1 cellular context compared by ENCODE assay signal in the genomic region with DNA sequence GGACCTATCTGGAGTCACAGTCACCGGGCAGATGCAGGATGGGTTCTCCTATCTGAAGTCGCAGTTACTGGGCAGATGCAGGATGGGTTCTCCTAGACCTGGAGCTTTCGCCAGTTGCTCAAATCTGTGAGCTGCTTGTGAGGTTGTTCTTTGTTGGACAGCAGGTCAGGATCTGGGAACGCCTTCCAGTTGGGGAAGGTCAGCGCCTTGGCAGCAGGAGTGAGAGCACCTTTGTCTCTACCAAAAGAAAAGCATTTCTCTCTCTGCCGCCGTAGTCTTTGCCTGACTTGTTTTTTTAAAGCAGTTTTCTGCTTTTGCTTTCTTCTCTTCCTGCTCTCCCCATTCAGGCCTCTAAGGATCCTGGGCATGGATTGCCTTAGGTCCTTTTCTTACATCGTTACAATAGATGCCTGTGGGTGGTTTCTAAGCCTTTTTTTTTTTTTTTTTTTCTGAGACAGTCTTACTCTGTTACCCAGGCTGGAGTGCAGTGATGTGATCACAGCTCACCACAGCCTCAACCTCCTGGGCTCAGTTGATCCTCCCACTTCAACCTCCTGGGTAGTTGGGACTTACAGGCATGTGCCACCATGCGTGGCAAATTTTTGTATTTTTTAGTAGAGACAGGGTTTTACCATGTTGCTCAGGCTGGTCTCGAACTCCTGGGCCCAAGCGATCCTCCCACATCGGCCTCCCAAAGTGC.
TF ChIP-seq lines count a peak whose summit lies in the region.

No MANE protein-coding gene starts in this region.

TF ChIP-seq in GM23338, 12 proteins besides CTCF, POLR2A, EP300 and RAD21:
- TF ChIP-seq STAT1 (IDR thresholded peaks at IDR 0.05; ENCODE audit: unreplicated experiment) (no peak), JUNB (IDR thresholded peaks at IDR 0.05; ENCODE audit: unreplicated experiment) (no peak), REST (IDR thresholded peaks at IDR 0.05; ENCODE audit: unreplicated experiment) (no peak), ZNF331 (CRISPR knock-in tag; IDR thresholded peaks at IDR 0.05; ENCODE audit: low read depth) (no peak), EZH2 (IDR thresholded peaks at IDR 0.05; ENCODE audit: low read depth, unreplicated experiment) (no peak), ZNF114 (CRISPR knock-in tag; IDR thresholded peaks at IDR 0.05) (no peak), NANOG (IDR thresholded peaks at IDR 0.05; ENCODE audit: borderline replicate concordance) (no peak)
